Comparison of ENCODE assay signal across 1 cellular context in the genomic region with DNA sequence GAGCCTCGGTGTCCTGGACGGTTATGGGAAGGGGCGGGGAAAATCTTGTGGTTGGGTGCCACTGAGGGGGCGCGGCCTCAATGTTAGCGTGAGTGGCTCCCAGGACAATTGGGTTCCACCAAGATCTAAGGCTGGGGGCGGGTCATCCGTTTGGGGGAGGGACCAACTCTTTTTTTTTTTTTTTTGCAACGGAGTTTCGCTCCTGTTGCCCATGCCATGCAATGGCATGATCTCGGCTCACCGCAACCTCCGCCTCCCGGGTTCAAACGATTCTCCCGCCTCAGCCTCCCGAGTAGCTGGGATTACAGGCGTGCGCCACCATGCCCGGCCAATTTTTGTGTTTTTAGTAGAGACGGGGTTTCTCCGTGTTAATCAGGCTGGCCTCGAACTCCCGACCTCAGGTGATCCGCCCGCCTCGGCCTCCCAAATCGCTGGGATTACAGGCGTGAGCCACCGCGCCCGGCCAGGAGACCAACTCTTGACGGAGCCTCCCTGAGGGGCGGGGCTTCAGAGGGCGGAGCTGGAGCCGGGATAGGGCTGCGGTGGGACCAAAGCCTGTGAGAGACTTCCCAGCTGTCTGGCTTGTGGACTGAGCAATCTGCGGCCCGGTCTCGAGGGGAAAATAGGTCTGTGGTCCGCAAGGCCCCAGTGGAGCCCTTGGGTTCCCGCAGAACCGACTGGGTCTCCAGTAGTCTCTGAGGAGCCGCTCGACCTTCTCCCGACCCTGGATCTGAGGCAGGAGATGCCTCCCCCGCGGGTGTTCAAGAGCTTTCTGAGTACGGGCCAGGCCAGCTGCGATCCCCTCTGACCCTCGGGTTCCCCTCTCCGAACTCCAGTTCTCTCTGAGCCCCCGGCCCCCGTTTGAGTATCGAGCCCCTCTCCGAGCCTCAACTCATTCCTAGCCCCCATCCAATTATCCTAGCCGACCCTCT.
A peak's percentile ranks its signal among the peaks of the same experiment; 100 is the strongest.
TF ChIP-seq lines count a peak whose summit lies in the region.

No MANE protein-coding gene starts in this region.

TF ChIP-seq in HepG2, 621 proteins besides CTCF, POLR2A, EP300 and RAD21 (continued from another document and continues in another):
- TF ChIP-seq, protein P1, sequence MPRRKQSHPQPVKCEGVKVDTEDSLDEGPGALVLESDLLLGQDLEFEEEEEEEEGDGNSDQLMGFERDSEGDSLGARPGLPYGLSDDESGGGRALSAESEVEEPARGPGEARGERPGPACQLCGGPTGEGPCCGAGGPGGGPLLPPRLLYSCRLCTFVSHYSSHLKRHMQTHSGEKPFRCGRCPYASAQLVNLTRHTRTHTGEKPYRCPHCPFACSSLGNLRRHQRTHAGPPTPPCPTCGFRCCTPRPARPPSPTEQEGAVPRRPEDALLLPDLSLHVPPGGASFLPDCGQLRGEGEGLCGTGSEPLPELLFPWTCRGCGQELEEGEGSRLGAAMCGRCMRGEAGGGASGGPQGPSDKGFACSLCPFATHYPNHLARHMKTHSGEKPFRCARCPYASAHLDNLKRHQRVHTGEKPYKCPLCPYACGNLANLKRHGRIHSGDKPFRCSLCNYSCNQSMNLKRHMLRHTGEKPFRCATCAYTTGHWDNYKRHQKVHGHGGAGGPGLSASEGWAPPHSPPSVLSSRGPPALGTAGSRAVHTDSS (CRISPR knock-in tag; conservative IDR thresholded peaks at IDR 0.05) = no peak; the same call in 1 of the 2 replicates
- TF ChIP-seq HNF4A (CRISPR knock-in tag; IDR thresholded peaks at IDR 0.05) = peak; percentile 24
- TF ChIP-seq ZSCAN29 (CRISPR knock-in tag; conservative IDR thresholded peaks at IDR 0.05) = peak; percentile 94
- TF ChIP-seq CBX5 (CRISPR knock-in tag; IDR thresholded peaks at IDR 0.05; ENCODE audit: borderline replicate concordance) = peak; percentile 96
- TF ChIP-seq, protein P2, sequence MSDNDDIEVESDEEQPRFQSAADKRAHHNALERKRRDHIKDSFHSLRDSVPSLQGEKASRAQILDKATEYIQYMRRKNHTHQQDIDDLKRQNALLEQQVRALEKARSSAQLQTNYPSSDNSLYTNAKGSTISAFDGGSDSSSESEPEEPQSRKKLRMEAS (IDR thresholded peaks at IDR 0.05) = 0 out of 2 replicates have a peak, but pooled peaks have one; percentile 70
- TF ChIP-seq TEAD2 (CRISPR knock-in tag; IDR thresholded peaks at IDR 0.05) = peak; percentile 81; the same call in 1 of the 2 replicates
- TF ChIP-seq MED13 (CRISPR knock-in tag; IDR thresholded peaks at IDR 0.05) = no peak; the same call in none of the 2 replicates
- TF ChIP-seq ZNF792 (CRISPR knock-in tag; IDR thresholded peaks at IDR 0.05) = peak; percentile 77; the same call in 1 of the 2 replicates
- peak; percentile 57 for TF ChIP-seq SOX5 (CRISPR knock-in tag; IDR thresholded peaks at IDR 0.05; ENCODE audit: borderline replicate concordance)
- TF ChIP-seq ZNF33A (CRISPR knock-in tag; IDR thresholded peaks at IDR 0.05; ENCODE audit: borderline replicate concordance) = peak; percentile 64; the same call in 1 of the 2 replicates
- no peak for TF ChIP-seq ZNF652 (CRISPR knock-in tag; IDR thresholded peaks at IDR 0.05; ENCODE audit: borderline replicate concordance, low read depth)
- TF ChIP-seq ZEB1 (IDR thresholded peaks at IDR 0.05; ENCODE audit: insufficient replicate concordance, low read depth) = no peak
- TF ChIP-seq, protein P3, sequence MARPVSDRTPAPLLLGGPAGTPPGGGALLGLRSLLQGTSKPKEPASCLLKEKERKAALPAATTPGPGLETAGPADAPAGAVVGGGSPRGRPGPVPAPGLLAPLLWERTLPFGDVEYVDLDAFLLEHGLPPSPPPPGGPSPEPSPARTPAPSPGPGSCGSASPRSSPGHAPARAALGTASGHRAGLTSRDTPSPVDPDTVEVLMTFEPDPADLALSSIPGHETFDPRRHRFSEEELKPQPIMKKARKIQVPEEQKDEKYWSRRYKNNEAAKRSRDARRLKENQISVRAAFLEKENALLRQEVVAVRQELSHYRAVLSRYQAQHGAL (CRISPR knock-in tag; IDR thresholded peaks at IDR 0.05; ENCODE audit: not compliant biosample characterization) = peak; percentile 4
- TF ChIP-seq, protein P4, sequence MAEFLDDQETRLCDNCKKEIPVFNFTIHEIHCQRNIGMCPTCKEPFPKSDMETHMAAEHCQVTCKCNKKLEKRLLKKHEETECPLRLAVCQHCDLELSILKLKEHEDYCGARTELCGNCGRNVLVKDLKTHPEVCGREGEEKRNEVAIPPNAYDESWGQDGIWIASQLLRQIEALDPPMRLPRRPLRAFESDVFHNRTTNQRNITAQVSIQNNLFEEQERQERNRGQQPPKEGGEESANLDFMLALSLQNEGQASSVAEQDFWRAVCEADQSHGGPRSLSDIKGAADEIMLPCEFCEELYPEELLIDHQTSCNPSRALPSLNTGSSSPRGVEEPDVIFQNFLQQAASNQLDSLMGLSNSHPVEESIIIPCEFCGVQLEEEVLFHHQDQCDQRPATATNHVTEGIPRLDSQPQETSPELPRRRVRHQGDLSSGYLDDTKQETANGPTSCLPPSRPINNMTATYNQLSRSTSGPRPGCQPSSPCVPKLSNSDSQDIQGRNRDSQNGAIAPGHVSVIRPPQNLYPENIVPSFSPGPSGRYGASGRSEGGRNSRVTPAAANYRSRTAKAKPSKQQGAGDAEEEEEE (CRISPR knock-in tag; IDR thresholded peaks at IDR 0.05; ENCODE audit: borderline replicate concordance) = peak; percentile 41
- peak; percentile 84; the same call in 1 of the 2 replicates for TF ChIP-seq ZNF451 (CRISPR knock-in tag; IDR thresholded peaks at IDR 0.05)
- TF ChIP-seq, protein P5, sequence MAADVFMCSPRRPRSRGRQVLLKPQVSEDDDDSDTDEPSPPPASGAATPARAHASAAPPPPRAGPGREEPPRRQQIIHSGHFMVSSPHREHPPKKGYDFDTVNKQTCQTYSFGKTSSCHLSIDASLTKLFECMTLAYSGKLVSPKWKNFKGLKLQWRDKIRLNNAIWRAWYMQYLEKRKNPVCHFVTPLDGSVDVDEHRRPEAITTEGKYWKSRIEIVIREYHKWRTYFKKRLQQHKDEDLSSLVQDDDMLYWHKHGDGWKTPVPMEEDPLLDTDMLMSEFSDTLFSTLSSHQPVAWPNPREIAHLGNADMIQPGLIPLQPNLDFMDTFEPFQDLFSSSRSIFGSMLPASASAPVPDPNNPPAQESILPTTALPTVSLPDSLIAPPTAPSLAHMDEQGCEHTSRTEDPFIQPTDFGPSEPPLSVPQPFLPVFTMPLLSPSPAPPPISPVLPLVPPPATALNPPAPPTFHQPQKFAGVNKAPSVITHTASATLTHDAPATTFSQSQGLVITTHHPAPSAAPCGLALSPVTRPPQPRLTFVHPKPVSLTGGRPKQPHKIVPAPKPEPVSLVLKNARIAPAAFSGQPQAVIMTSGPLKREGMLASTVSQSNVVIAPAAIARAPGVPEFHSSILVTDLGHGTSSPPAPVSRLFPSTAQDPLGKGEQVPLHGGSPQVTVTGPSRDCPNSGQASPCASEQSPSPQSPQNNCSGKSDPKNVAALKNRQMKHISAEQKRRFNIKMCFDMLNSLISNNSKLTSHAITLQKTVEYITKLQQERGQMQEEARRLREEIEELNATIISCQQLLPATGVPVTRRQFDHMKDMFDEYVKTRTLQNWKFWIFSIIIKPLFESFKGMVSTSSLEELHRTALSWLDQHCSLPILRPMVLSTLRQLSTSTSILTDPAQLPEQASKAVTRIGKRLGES (CRISPR knock-in tag; IDR thresholded peaks at IDR 0.05; ENCODE audit: borderline replicate concordance) = no peak
- no peak; the same call in 1 of the 2 replicates for TF ChIP-seq MIER2 (CRISPR knock-in tag; IDR thresholded peaks at IDR 0.05)
- TF ChIP-seq, protein P6, sequence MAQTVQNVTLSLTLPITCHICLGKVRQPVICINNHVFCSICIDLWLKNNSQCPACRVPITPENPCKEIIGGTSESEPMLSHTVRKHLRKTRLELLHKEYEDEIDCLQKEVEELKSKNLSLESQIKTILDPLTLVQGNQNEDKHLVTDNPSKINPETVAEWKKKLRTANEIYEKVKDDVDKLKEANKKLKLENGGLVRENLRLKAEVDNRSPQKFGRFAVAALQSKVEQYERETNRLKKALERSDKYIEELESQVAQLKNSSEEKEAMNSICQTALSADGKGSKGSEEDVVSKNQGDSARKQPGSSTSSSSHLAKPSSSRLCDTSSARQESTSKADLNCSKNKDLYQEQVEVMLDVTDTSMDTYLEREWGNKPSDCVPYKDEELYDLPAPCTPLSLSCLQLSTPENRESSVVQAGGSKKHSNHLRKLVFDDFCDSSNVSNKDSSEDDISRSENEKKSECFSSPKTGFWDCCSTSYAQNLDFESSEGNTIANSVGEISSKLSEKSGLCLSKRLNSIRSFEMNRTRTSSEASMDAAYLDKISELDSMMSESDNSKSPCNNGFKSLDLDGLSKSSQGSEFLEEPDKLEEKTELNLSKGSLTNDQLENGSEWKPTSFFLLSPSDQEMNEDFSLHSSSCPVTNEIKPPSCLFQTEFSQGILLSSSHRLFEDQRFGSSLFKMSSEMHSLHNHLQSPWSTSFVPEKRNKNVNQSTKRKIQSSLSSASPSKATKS (CRISPR knock-in tag; IDR thresholded peaks at IDR 0.05) = no peak
- TF ChIP-seq ZNF878 (CRISPR knock-in tag; IDR thresholded peaks at IDR 0.05) = no peak; the same call in 1 of the 2 replicates
- peak; percentile 35; the same call in 1 of the 2 replicates for TF ChIP-seq FOXP1 (IDR thresholded peaks at IDR 0.05)
- no peak; the same call in 1 of the 2 replicates for TF ChIP-seq FOXP1 (CRISPR knock-in tag; IDR thresholded peaks at IDR 0.05)
- peak; percentile 77; the same call in 1 of the 2 replicates for TF ChIP-seq ZNF3 (CRISPR knock-in tag; IDR thresholded peaks at IDR 0.05)
- TF ChIP-seq NFIC (IDR thresholded peaks at IDR 0.05; ENCODE audit: low read length) = no peak
- peak; percentile 11; the same call in 1 of the 2 replicates for TF ChIP-seq REPIN1 (CRISPR knock-in tag; IDR thresholded peaks at IDR 0.05; ENCODE audit: borderline replicate concordance, low read depth)
- TF ChIP-seq, protein P7, sequence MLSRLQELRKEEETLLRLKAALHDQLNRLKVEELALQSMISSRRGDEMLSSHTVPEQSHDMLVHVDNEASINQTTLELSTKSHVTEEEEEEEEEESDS (CRISPR knock-in tag; IDR thresholded peaks at IDR 0.05; ENCODE audit: borderline replicate concordance) = no peak
- TF ChIP-seq ZNF569 (CRISPR knock-in tag; IDR thresholded peaks at IDR 0.05; ENCODE audit: borderline replicate concordance) = peak; percentile 63
- no peak for TF ChIP-seq MBD4 (IDR thresholded peaks at IDR 0.05; ENCODE audit: borderline replicate concordance, low read length)
- TF ChIP-seq, protein P8, sequence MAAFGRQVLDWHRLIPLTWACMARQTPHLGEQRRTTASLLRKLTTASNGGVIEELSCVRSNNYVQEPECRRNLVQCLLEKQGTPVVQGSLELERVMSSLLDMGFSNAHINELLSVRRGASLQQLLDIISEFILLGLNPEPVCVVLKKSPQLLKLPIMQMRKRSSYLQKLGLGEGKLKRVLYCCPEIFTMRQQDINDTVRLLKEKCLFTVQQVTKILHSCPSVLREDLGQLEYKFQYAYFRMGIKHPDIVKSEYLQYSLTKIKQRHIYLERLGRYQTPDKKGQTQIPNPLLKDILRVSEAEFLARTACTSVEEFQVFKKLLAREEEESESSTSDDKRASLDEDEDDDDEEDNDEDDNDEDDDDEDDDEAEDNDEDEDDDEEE (CRISPR knock-in tag; IDR thresholded peaks at IDR 0.05) = peak; percentile 88
- peak; percentile 79 for TF ChIP-seq ZSCAN31 (CRISPR knock-in tag; IDR thresholded peaks at IDR 0.05; ENCODE audit: low read depth)
- TF ChIP-seq FOXA1 (IDR thresholded peaks at IDR 0.05) = no peak
- peak; percentile 30; the same call in 1 of the 2 replicates for TF ChIP-seq FOXA1 (CRISPR knock-in tag; IDR thresholded peaks at IDR 0.05)
- peak; percentile 95 for TF ChIP-seq NFATC3 (CRISPR knock-in tag; IDR thresholded peaks at IDR 0.05)
- TF ChIP-seq ZNF660 (CRISPR knock-in tag; IDR thresholded peaks at IDR 0.05; ENCODE audit: borderline replicate concordance, low read depth) = peak; percentile 85; the same call in 1 of the 2 replicates
- peak; percentile 52 for TF ChIP-seq CREM (IDR thresholded peaks at IDR 0.05)
- no peak for TF ChIP-seq CREM (CRISPR knock-in tag; IDR thresholded peaks at IDR 0.05)
- TF ChIP-seq ZNF296 (CRISPR knock-in tag; conservative IDR thresholded peaks at IDR 0.05) = no peak
- TF ChIP-seq, protein P9, sequence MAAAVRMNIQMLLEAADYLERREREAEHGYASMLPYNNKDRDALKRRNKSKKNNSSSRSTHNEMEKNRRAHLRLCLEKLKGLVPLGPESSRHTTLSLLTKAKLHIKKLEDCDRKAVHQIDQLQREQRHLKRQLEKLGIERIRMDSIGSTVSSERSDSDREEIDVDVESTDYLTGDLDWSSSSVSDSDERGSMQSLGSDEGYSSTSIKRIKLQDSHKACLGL (CRISPR knock-in tag; IDR thresholded peaks at IDR 0.05) = peak; percentile 62; the same call in 1 of the 2 replicates
- TF ChIP-seq, protein P10, sequence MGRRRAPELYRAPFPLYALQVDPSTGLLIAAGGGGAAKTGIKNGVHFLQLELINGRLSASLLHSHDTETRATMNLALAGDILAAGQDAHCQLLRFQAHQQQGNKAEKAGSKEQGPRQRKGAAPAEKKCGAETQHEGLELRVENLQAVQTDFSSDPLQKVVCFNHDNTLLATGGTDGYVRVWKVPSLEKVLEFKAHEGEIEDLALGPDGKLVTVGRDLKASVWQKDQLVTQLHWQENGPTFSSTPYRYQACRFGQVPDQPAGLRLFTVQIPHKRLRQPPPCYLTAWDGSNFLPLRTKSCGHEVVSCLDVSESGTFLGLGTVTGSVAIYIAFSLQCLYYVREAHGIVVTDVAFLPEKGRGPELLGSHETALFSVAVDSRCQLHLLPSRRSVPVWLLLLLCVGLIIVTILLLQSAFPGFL (CRISPR knock-in tag; IDR thresholded peaks at IDR 0.05) = no peak
- TF ChIP-seq NR2F6 (IDR thresholded peaks at IDR 0.05) = no peak; the same call in 1 of the 2 replicates
- TF ChIP-seq NR2F6 (CRISPR knock-in tag; IDR thresholded peaks at IDR 0.05) = peak; percentile 57; the same call in 1 of the 2 replicates
- TF ChIP-seq, protein P11, sequence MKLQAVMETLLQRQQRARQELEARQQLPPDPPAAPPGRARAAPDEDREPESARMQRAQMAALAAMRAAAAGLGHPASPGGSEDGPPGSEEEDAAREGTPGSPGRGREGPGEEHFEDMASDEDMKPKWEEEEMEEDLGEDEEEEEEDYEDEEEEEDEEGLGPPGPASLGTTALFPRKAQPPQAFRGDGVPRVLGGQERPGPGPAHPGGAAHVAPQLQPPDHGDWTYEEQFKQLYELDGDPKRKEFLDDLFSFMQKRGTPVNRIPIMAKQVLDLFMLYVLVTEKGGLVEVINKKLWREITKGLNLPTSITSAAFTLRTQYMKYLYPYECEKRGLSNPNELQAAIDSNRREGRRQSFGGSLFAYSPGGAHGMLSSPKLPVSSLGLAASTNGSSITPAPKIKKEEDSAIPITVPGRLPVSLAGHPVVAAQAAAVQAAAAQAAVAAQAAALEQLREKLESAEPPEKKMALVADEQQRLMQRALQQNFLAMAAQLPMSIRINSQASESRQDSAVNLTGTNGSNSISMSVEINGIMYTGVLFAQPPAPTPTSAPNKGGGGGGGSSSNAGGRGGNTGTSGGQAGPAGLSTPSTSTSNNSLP (IDR thresholded peaks at IDR 0.05; ENCODE audit: low read depth, low read length) = peak; percentile 54; the same call in 1 of the 2 replicates
- TF ChIP-seq ZNF446 (CRISPR knock-in tag; IDR thresholded peaks at IDR 0.05) = peak; percentile 83; the same call in 1 of the 2 replicates
- TF ChIP-seq, protein P12, sequence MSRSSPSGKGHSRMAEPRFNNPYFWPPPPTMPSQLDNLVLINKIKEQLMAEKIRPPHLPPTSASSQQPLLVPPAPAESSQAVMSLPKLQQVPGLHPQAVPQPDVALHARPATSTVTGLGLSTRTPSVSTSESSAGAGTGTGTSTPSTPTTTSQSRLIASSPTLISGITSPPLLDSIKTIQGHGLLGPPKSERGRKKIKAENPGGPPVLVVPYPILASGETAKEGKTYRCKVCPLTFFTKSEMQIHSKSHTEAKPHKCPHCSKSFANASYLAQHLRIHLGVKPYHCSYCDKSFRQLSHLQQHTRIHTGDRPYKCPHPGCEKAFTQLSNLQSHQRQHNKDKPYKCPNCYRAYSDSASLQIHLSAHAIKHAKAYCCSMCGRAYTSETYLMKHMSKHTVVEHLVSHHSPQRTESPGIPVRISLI (CRISPR knock-in tag; IDR thresholded peaks at IDR 0.05; ENCODE audit: borderline replicate concordance) = peak; percentile 100
- no peak; the same call in 1 of the 2 replicates for TF ChIP-seq ZNF598 (CRISPR knock-in tag; IDR thresholded peaks at IDR 0.05; ENCODE audit: borderline replicate concordance)
